Comparison of ENCODE assay signal across 8 cellular contexts in genomic region chrX:47218280-47218919, GRCh38. TPM values are rescaled to one million over a fixed set of nuclear protein-coding genes. Genes with fewer than 3 reads are reported as not detected.
DNase-seq lines count a peak whose midpoint lies in the region; ATAC-seq and TF ChIP-seq lines count a peak whose summit lies in the region.

CDK16 (plus strand) TSS chrX:47218681; CDS start chrX:47223558, 4,877 bp downstream.

- peak; percentile 70 for DNase-seq in AG09319 (ENCODE audit: extremely low read depth, low read depth)
- peak; percentile 59 for DNase-seq in NCI-H345 treated with DMSO at 0.1 percent for 48 hours (lab: John Stamatoyannopoulos, UW; ENCODE audit: unreplicated experiment)
- DNase-seq in activated CD4-positive, alpha-beta T cell treated with anti-CD3 and anti-CD28 coated beads for 24 hours (ENCODE audit: low read depth in 2 of 2) = peak; percentile 37 to 69
- DNase-seq in cerebellum (ENCODE audit: low spot score) = peak; percentile 82
- peak; percentile 89 for DNase-seq in kidney tubule cell (ENCODE audit: low spot score)
- peak in 3 of 4 experiments; percentile 47 to 48 (median 48) for DNase-seq in stimulated activated CD4-positive, alpha-beta T cell treated with anti-CD3 and anti-CD28 coated beads, Interleukin-1b, Interleukin-23, amount 100 ng/mL, for 24 hours (ENCODE audit: low read depth in 4 of 4, low spot score in 1 of 4)

- ATAC-seq in GM19025 (IDR thresholded peaks at IDR 0.05; ENCODE audit: low read depth, unreplicated experiment) (peak; percentile 32), HG03280 (IDR thresholded peaks at IDR 0.05; ENCODE audit: unreplicated experiment) (peak; percentile 46)

- no peak for TF ChIP-seq CTCF in AG09319 (IDR thresholded peaks at IDR 0.05; ENCODE audit: low read depth, low read length)

RNA-seq across cellular contexts. Expression of gene CDK16, which starts in this region (rescaled TPM):
- 57.0 TPM for total RNA-seq in cerebellum

Comparison
In these comparisons a context has a peak if more than half of its experiments do, and no peak if none do; other contexts are left out.
1. Peak in every context shown above with its lines: DNase-seq and ATAC-seq.